ENCODE assay signal across 12 cellular contexts in the genomic region with DNA sequence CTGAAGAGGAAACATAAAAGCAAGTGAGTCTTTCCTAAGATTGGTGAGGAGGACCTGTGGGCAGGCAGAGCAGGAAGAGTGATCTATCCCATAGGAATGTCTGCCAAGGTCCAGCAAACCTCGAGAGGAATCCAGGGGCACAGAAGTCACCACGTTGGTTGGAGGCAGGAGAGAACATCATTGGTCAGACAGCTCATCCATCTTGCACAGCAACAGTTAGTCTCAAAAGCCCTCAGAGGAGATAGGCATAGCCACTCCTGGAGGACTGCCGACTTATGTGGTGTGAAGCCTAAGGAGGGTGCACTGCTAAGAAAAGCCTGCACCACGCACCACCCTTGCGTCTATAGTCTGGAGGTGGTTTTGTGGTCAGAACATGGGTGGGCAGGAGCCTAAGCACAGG.
A peak's percentile ranks its signal among the peaks of the same experiment; 100 is the strongest.
DNase-seq lines count a peak whose midpoint lies in the region; ATAC-seq and TF ChIP-seq lines count a peak whose summit lies in the region.
"Had no signal": no experiment of that assay in that cellular context is flagged by ENCODE, and none has a peak within 500 bp of the region (broad histone marks: within the 10 kb centered on the region; RNA-seq: fewer than 3 reads in every experiment).

No MANE protein-coding gene starts in this region.

- H3K9me3 ChIP-seq in AG04450 (ENCODE audit: control insufficient read depth, insufficient read depth, low read length), result no peaks in the 10 kb centered on the region
- H3K9me3 ChIP-seq: neutrophil had no signal

- ATAC-seq in HG02610 (IDR thresholded peaks at IDR 0.05; ENCODE audit: unreplicated experiment), result no peak
- ATAC-seq in HG02798 (IDR thresholded peaks at IDR 0.05; ENCODE audit: poor library complexity, unreplicated experiment), result no peak
- ATAC-seq: effector memory CD8-positive, alpha-beta T cell had no signal

- H3K27me3 ChIP-seq in AG04450 (ENCODE audit: control insufficient read depth, insufficient read depth, low read length), result no peaks in the 10 kb centered on the region
- H3K27me3 ChIP-seq: neutrophil had no signal

- no peak overlapping the region for H3K4me3 ChIP-seq in AG04450 (ENCODE audit: low read depth, low read length)

- DNase-seq in AG04450 (ENCODE audit: low read depth, low spot score) (peak; percentile 83), HPDE6-E6E7 (ENCODE audit: extremely low spot score) (peak; percentile 34), amniotic stem cell (lab: John Stamatoyannopoulos, UW) (peak; percentile 74), islet precursor cell (peak; percentile 93), mucosa of gallbladder (ENCODE audit: low spot score) (no peak), iPS-NIHi11 (ENCODE audit: low spot score) (no peak)
- DNase-seq: CD4-positive, CD25-positive, alpha-beta regulatory T cell; effector memory CD8-positive, alpha-beta T cell; NCI-H2227 treated with DMSO at 0.1 percent for 48 hours had no signal

- H3K27ac ChIP-seq in AG04450 (ENCODE audit: low read depth, low read length), result peak overlapping the region; percentile 52
- H3K27ac ChIP-seq: neutrophil had no signal

- TF ChIP-seq CTCF in AG04450 (IDR thresholded peaks at IDR 0.05; ENCODE audit: low read depth, low read length), result no peak

- CTCF ChIA-PET in AG04450 (lab: Charles Lee), result interaction anchor here (1.1 kb wide), 1 partner anchor 34 kb away, joined by 4 read pairs; no protein-coding TSS in a partner anchor

- POLR2A ChIA-PET in AG04450 (lab: Yijun Ruan, JAX), result interaction anchor here (0.6 to 1.5 kb wide), 2 partner anchors 10 to 221 kb away, joined by 3 to 4 read pairs; no protein-coding TSS in a partner anchor

Comparison
In these comparisons a context has a peak if more than half of its experiments do, and no peak if none do; other contexts are left out.
1. DNase-seq: peak in AG04450 (single experiment), HPDE6-E6E7 (single experiment), amniotic stem cell (single experiment) and islet precursor cell (single experiment); none in mucosa of gallbladder (single experiment) and iPS-NIHi11 (single experiment).